ENCODE assay signal across 8 cellular contexts in genomic region chr13:30408319-30409101, GRCh38. TPM values are rescaled to one million over a fixed set of nuclear protein-coding genes. Genes with fewer than 3 reads are reported as not detected.
DNase-seq lines count a peak whose midpoint lies in the region; ATAC-seq, FAIRE-seq and TF ChIP-seq lines count a peak whose summit lies in the region.

No MANE protein-coding gene starts in this region.

- TF ChIP-seq CTCF in A549 (IDR thresholded peaks at IDR 0.05) = peak; percentile 56
- peak; percentile 46 for TF ChIP-seq CTCF in OCI-LY3 (IDR thresholded peaks at IDR 0.05; ENCODE audit: low read depth, low read length)
- peak; percentile 49 for TF ChIP-seq CTCF in fibroblast of pulmonary artery (IDR thresholded peaks at IDR 0.05; ENCODE audit: low read length, missing control alignments)
- peak; percentile 57 for TF ChIP-seq CTCF in natural killer cell (IDR thresholded peaks at IDR 0.05)

- no peaks in the 10 kb centered on the region for H3K9me3 ChIP-seq in A549
- H3K9me3 ChIP-seq in OCI-LY3 (ENCODE audit: insufficient read depth, low read length) = no peaks in the 10 kb centered on the region

- peak overlapping the region; percentile 66; the same call in 1 of the 2 replicates for H2AFZ ChIP-seq in OCI-LY3 (ENCODE audit: low read depth, low read length)

- DNase-seq in A549 (ENCODE audit: low read depth in 1 of 2, low spot score in 1 of 2) (peak; percentile 69 to 91), fibroblast of pulmonary artery (ENCODE audit: low read depth) (peak; percentile 91), natural killer cell (peak; percentile 78)
- peak; percentile 89 for DNase-seq in activated T-helper 9 cell treated with anti-CD3 and anti-CD28 coated beads, Interleukin-2, amount 50 U/mL, for 16 hours (ENCODE audit: low read depth)
- DNase-seq in stimulated activated naive CD4-positive, alpha-beta T cell treated with Interleukin-2 at 50 U/mL for 16 hours (lab: John Stamatoyannopoulos, UW) = peak; percentile 95

- H3K79me2 ChIP-seq in OCI-LY3 (ENCODE audit: low read length) = no peaks in the 10 kb centered on the region

- H3K4me3 Mint-ChIP-seq in natural killer cell = peak overlapping the region; percentile 86

- H3K9ac ChIP-seq in OCI-LY3 (ENCODE audit: low read length) = no peak overlapping the region; the same call in 1 of the 2 replicates

- peak; percentile 57 for TF ChIP-seq POLR2A in A549 (IDR thresholded peaks at IDR 0.05; ENCODE audit: low read length)

- 51% methylated on average over 19 of the region's 51 CpGs for WGBS in A549 (ENCODE audit: missing lambda C conversion rate)

- H3K27me3 ChIP-seq in OCI-LY3 (ENCODE audit: low read depth, low read length) = peaks cover 38% of the 10 kb centered on the region

- FAIRE-seq in A549 (lab: Jason Lieb, UNC) = no peak

- H3K4me1 ChIP-seq in A549 = peaks cover 16% of the 10 kb centered on the region; the same call in 2 of the 3 replicates
- 0 out of 2 replicates have a peak, but pooled peaks cover 3% of the 10 kb centered on the region for H3K4me1 ChIP-seq in OCI-LY3 (ENCODE audit: low read length)

- peak overlapping the region; percentile 81 for H3K27ac Mint-ChIP-seq in natural killer cell

- intact Hi-C loops in natural killer cell (cut with micrococcal nuclease) = loop anchor here (1.0 to 2.0 kb wide), 2 partner anchors 56 to 102 kb away; partner anchors contain the start of gene KATNAL1

- H3K36me3 Mint-ChIP-seq in natural killer cell = no peaks in the 10 kb centered on the region

- H3K27ac ChIP-seq in A549 (peak overlapping the region; percentile 73 to 82), OCI-LY3 (ENCODE audit: low read length) (no peak overlapping the region)

- ATAC-seq in A549 (peak; percentile 97 to 98), GM18867 (IDR thresholded peaks at IDR 0.05; ENCODE audit: unreplicated experiment) (peak; percentile 90), HG03103 (IDR thresholded peaks at IDR 0.05; ENCODE audit: low read depth, unreplicated experiment) (peak; percentile 87), natural killer cell (peak; percentile 80 to 94 (median 91))

- CTCF ChIA-PET in A549 (lab: Yijun Ruan, JAX) = interaction anchor here (0.6 to 2.9 kb wide), 17 partner anchors 8 to 457 kb away, joined by 3 to 16 read pairs (median 3); no protein-coding TSS in a partner anchor

- H3K27me3 Mint-ChIP-seq in natural killer cell (ENCODE audit: low read depth in 2 of 2) = no peaks in the 10 kb centered on the region

- H3K4me1 Mint-ChIP-seq in natural killer cell = peaks cover 26 to 31% of the 10 kb centered on the region in 2 donors

- TF ChIP-seq EP300 in A549 (IDR thresholded peaks at IDR 0.05) = no peak

- H3K4me3 ChIP-seq in A549 (peak overlapping the region; percentile 33), OCI-LY3 (ENCODE audit: low read length) (peak overlapping the region; percentile 39), fibroblast of pulmonary artery (replicated peaks; ENCODE audit: low read depth, low read length) (peak overlapping the region; percentile 18)

- H3K4me2 ChIP-seq in A549 (peak overlapping the region; percentile 93), OCI-LY3 (ENCODE audit: low read length) (peak overlapping the region; percentile 69)

- TF ChIP-seq RAD21 in A549 (conservative IDR thresholded peaks at IDR 0.05 in 1 of 2, IDR thresholded peaks at IDR 0.05 in 1 of 2) = peak; percentile 29 to 70; a peak in 4 of 5 replicates

- no peaks in the 10 kb centered on the region for H3K36me3 ChIP-seq in OCI-LY3 (replicated peaks; ENCODE audit: low read depth, low read length)

- H4K20me1 ChIP-seq in OCI-LY3 (ENCODE audit: insufficient read depth, low read length) = no peaks in the 10 kb centered on the region

- POLR2A ChIA-PET in A549 (lab: Yijun Ruan, JAX) = interaction anchor here (0.6 to 3.2 kb wide), 2 partner anchors 14 to 636 kb away, joined by 3 to 13 read pairs; partner anchors contain the start of gene UBE2L5

- no peaks in the 10 kb centered on the region for H3K9me3 Mint-ChIP-seq in natural killer cell

TF ChIP-seq in A549, 52 proteins besides CTCF, POLR2A, EP300 and RAD21 (continues in another document):
- no peak for TF ChIP-seq ZFP36 (IDR thresholded peaks at IDR 0.05; ENCODE audit: borderline replicate concordance, partially characterized antibody)
- TF ChIP-seq EHF (CRISPR knock-in tag; IDR thresholded peaks at IDR 0.05) = no peak
- TF ChIP-seq NPAS2 (CRISPR knock-in tag; IDR thresholded peaks at IDR 0.05; ENCODE audit: borderline replicate concordance) = no peak
- TF ChIP-seq HEYL (CRISPR knock-in tag; IDR thresholded peaks at IDR 0.05) = no peak
- TF ChIP-seq MAX (IDR thresholded peaks at IDR 0.05) = peak; percentile 90
- TF ChIP-seq, protein P1, sequence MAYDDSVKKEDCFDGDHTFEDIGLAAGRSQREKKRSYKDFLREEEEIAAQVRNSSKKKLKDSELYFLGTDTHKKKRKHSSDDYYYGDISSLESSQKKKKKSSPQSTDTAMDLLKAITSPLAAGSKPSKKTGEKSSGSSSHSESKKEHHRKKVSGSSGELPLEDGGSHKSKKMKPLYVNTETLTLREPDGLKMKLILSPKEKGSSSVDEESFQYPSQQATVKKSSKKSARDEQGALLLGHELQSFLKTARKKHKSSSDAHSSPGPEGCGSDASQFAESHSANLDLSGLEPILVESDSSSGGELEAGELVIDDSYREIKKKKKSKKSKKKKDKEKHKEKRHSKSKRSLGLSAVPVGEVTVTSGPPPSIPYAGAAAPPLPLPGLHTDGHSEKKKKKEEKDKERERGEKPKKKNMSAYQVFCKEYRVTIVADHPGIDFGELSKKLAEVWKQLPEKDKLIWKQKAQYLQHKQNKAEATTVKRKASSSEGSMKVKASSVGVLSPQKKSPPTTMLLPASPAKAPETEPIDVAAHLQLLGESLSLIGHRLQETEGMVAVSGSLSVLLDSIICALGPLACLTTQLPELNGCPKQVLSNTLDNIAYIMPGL (CRISPR knock-in tag; IDR thresholded peaks at IDR 0.05; ENCODE audit: borderline replicate concordance) = no peak
- no peak for TF ChIP-seq SREBF2 (IDR thresholded peaks at IDR 0.05)
- TF ChIP-seq BHLHE40 (IDR thresholded peaks at IDR 0.05; ENCODE audit: low read depth, low read length) = no peak
- TF ChIP-seq NFE2L2 (conservative IDR thresholded peaks at IDR 0.05; ENCODE audit: low read length) = no peak
- TF ChIP-seq HES2 (IDR thresholded peaks at IDR 0.05) = no peak
- no peak for TF ChIP-seq NR3C1 (IDR thresholded peaks at IDR 0.05)
- TF ChIP-seq KDM1A (IDR thresholded peaks at IDR 0.05; ENCODE audit: low read depth) = no peak
- TF ChIP-seq RARB (CRISPR knock-in tag; IDR thresholded peaks at IDR 0.05) = no peak
- TF ChIP-seq TP53 (CRISPR knock-in tag; IDR thresholded peaks at IDR 0.05) = no peak
- no peak for TF ChIP-seq RNF2 (IDR thresholded peaks at IDR 0.05; ENCODE audit: borderline replicate concordance, low read depth)
- no peak for TF ChIP-seq EHMT2 (IDR thresholded peaks at IDR 0.05; ENCODE audit: low read depth)
- no peak for TF ChIP-seq FOSL2 (IDR thresholded peaks at IDR 0.05)
- TF ChIP-seq FOSL2 (CRISPR knock-in tag; IDR thresholded peaks at IDR 0.05) = no peak
- TF ChIP-seq ESRRA (IDR thresholded peaks at IDR 0.05; ENCODE audit: borderline replicate concordance, low read length) = no peak
- no peak for TF ChIP-seq POLR2AphosphoS2 (conservative IDR thresholded peaks at IDR 0.05; ENCODE audit: low read length)
- TF ChIP-seq HDAC2 (IDR thresholded peaks at IDR 0.05) = no peak
- TF ChIP-seq FOSB (CRISPR knock-in tag; IDR thresholded peaks at IDR 0.05) = no peak
- TF ChIP-seq TFCP2L1 (CRISPR knock-in tag; IDR thresholded peaks at IDR 0.05) = no peak
- TF ChIP-seq, protein P2, sequence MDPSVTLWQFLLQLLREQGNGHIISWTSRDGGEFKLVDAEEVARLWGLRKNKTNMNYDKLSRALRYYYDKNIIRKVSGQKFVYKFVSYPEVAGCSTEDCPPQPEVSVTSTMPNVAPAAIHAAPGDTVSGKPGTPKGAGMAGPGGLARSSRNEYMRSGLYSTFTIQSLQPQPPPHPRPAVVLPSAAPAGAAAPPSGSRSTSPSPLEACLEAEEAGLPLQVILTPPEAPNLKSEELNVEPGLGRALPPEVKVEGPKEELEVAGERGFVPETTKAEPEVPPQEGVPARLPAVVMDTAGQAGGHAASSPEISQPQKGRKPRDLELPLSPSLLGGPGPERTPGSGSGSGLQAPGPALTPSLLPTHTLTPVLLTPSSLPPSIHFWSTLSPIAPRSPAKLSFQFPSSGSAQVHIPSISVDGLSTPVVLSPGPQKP (IDR thresholded peaks at IDR 0.05; ENCODE audit: low read depth, low read length) = no peak
- TF ChIP-seq RFX5 (IDR thresholded peaks at IDR 0.05) = no peak
- peak; percentile 82 for TF ChIP-seq SMC3 (IDR thresholded peaks at IDR 0.05)
- no peak for TF ChIP-seq ZNF302 (CRISPR knock-in tag; IDR thresholded peaks at IDR 0.05)

RNA-seq across cellular contexts. Expression of gene UBE2L5, which starts 13.8 kb away (rescaled TPM):
- 0.48 TPM in 1 of 2 replicates, not detected in the other for polyA plus RNA-seq in A549 (2011; rRNA removed)
- not detected in 2 replicates for polyA plus RNA-seq in A549 (2012; cell fraction: cytosol; rRNA removed)
- not detected in 2 replicates for polyA plus RNA-seq in A549 (2012; cell fraction: nucleus; rRNA removed)
- 0.31 to 0.53 TPM (median 0.33 TPM) in 3 replicates for polyA plus RNA-seq in A549 (2017; fragmentation: RNase III; extraction: RNeasy Plus Mini Kit Qiagen cat#74134 plus additional on column Dnase treatment)
- polyA minus RNA-seq in A549 (2011; rRNA and poly(A)+ RNA removed) = 0.12 TPM in 1 of 2 replicates, not detected in the other
- not detected for total RNA-seq in natural killer cell

RNA-seq across cellular contexts. Expression of gene HMGB1, which starts 57.2 kb away (rescaled TPM):
- polyA plus RNA-seq in A549 (2011; rRNA removed) = 295 and 353 TPM in 2 replicates
- 149 and 172 TPM in 2 replicates for polyA plus RNA-seq in A549 (2012; cell fraction: cytosol; rRNA removed)
- 53.3 and 78.4 TPM in 2 replicates for polyA plus RNA-seq in A549 (2012; cell fraction: nucleus; rRNA removed)
- 613 to 689 TPM (median 641 TPM) in 3 replicates for polyA plus RNA-seq in A549 (2017; fragmentation: RNase III; extraction: RNeasy Plus Mini Kit Qiagen cat#74134 plus additional on column Dnase treatment)
- polyA minus RNA-seq in A549 (2011; rRNA and poly(A)+ RNA removed) = 41.7 and 44.2 TPM in 2 replicates
- total RNA-seq in natural killer cell = 100 to 1,000 TPM; 397 to 449 (median 409) TPM
